In genomic region chr21:44617071-44617501, GRCh38 we compare ENCODE assay signal across 1 cellular context.
TF ChIP-seq lines count a peak whose summit lies in the region.

No MANE protein-coding gene starts in this region.

TF ChIP-seq in GM23338, 12 proteins besides CTCF, POLR2A, EP300 and RAD21 (continued from another document):
- TF ChIP-seq ZNF462 (CRISPR knock-in tag; IDR thresholded peaks at IDR 0.05), result no peak
- TF ChIP-seq JUNB (IDR thresholded peaks at IDR 0.05; ENCODE audit: unreplicated experiment), result no peak
- TF ChIP-seq EZH2phosphoT487 (IDR thresholded peaks at IDR 0.05; ENCODE audit: unreplicated experiment), result no peak
- TF ChIP-seq, protein P1, sequence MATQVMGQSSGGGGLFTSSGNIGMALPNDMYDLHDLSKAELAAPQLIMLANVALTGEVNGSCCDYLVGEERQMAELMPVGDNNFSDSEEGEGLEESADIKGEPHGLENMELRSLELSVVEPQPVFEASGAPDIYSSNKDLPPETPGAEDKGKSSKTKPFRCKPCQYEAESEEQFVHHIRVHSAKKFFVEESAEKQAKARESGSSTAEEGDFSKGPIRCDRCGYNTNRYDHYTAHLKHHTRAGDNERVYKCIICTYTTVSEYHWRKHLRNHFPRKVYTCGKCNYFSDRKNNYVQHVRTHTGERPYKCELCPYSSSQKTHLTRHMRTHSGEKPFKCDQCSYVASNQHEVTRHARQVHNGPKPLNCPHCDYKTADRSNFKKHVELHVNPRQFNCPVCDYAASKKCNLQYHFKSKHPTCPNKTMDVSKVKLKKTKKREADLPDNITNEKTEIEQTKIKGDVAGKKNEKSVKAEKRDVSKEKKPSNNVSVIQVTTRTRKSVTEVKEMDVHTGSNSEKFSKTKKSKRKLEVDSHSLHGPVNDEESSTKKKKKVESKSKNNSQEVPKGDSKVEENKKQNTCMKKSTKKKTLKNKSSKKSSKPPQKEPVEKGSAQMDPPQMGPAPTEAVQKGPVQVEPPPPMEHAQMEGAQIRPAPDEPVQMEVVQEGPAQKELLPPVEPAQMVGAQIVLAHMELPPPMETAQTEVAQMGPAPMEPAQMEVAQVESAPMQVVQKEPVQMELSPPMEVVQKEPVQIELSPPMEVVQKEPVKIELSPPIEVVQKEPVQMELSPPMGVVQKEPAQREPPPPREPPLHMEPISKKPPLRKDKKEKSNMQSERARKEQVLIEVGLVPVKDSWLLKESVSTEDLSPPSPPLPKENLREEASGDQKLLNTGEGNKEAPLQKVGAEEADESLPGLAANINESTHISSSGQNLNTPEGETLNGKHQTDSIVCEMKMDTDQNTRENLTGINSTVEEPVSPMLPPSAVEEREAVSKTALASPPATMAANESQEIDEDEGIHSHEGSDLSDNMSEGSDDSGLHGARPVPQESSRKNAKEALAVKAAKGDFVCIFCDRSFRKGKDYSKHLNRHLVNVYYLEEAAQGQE (IDR thresholded peaks at IDR 0.05; ENCODE audit: unreplicated experiment), result no peak
- TF ChIP-seq CREB1 (CRISPR knock-in tag; IDR thresholded peaks at IDR 0.05; ENCODE audit: low read depth), result no peak
- no peak for TF ChIP-seq ZNF331 (CRISPR knock-in tag; IDR thresholded peaks at IDR 0.05; ENCODE audit: low read depth)
- TF ChIP-seq POLR2AphosphoS5 (IDR thresholded peaks at IDR 0.05; ENCODE audit: low read depth), result no peak
- TF ChIP-seq NANOG (IDR thresholded peaks at IDR 0.05; ENCODE audit: borderline replicate concordance), result no peak
- TF ChIP-seq ZNF114 (CRISPR knock-in tag; IDR thresholded peaks at IDR 0.05), result no peak
- no peak for TF ChIP-seq EZH2 (IDR thresholded peaks at IDR 0.05; ENCODE audit: low read depth, unreplicated experiment)
- TF ChIP-seq ETS1 (IDR thresholded peaks at IDR 0.05), result no peak
